8 cellular contexts compared by ENCODE assay signal in genomic region chr6:35047265-35048011, GRCh38.
DNase-seq lines count a peak whose midpoint lies in the region; ATAC-seq and TF ChIP-seq lines count a peak whose summit lies in the region.

No MANE protein-coding gene starts in this region.

- H3K4me3 Mint-ChIP-seq in glutamatergic neuron (ENCODE audit: unreplicated experiment) = no peak overlapping the region

- H3K27ac Mint-ChIP-seq in glutamatergic neuron (ENCODE audit: unreplicated experiment) = no peak overlapping the region

- no peaks in the 10 kb centered on the region for H3K36me3 Mint-ChIP-seq in glutamatergic neuron (ENCODE audit: unreplicated experiment)

- DNase-seq in DMS 273 (lab: John Stamatoyannopoulos, UW; ENCODE audit: unreplicated experiment) = peak; percentile 81
- DNase-seq in SKM-1 (lab: John Stamatoyannopoulos, UW; ENCODE audit: unreplicated experiment) = peak; percentile 89
- DNase-seq in fibroblast of villous mesenchyme (ENCODE audit: low read depth) = peak; percentile 86
- DNase-seq in pons (ENCODE audit: low spot score) = peak; percentile 62
- no peak for DNase-seq in kidney tubule cell (ENCODE audit: low spot score)
- DNase-seq in glutamatergic neuron = no peak

- ATAC-seq in GM19452 (IDR thresholded peaks at IDR 0.05; ENCODE audit: unreplicated experiment) (no peak), HG02852 (IDR thresholded peaks at IDR 0.05; ENCODE audit: unreplicated experiment) (no peak)

- peaks cover 56% of the 10 kb centered on the region for H3K4me1 Mint-ChIP-seq in glutamatergic neuron (ENCODE audit: low read depth, unreplicated experiment)

- TF ChIP-seq CTCF in fibroblast of villous mesenchyme (IDR thresholded peaks at IDR 0.05; ENCODE audit: insufficient read depth, low read depth, low read length) = no peak
- no peak for TF ChIP-seq CTCF in glutamatergic neuron (IDR thresholded peaks at IDR 0.05; ENCODE audit: partially characterized antibody, unreplicated experiment)

- H3K9me3 Mint-ChIP-seq in glutamatergic neuron (ENCODE audit: unreplicated experiment) = peaks cover 12% of the 10 kb centered on the region

- peaks cover 7% of the 10 kb centered on the region for H3K27me3 Mint-ChIP-seq in glutamatergic neuron (ENCODE audit: unreplicated experiment)

- no peak overlapping the region for H3K4me3 ChIP-seq in fibroblast of villous mesenchyme (ENCODE audit: low read depth, low read length)

Comparison
In these comparisons a context has a peak if more than half of its experiments do, and no peak if none do; other contexts are left out.
1. DNase-seq: peak in DMS 273 (single experiment), SKM-1 (single experiment), fibroblast of villous mesenchyme (single experiment) and pons (single experiment); none in kidney tubule cell (single experiment) and glutamatergic neuron (single experiment).